14 cellular contexts compared by ENCODE assay signal in genomic region chr18:77622009-77622692, GRCh38.
DNase-seq lines count a peak whose midpoint lies in the region; ATAC-seq and TF ChIP-seq lines count a peak whose summit lies in the region.
"Had no signal": no experiment of that assay in that cellular context is flagged by ENCODE, and none has a peak within 500 bp of the region (broad histone marks: within the 10 kb centered on the region; RNA-seq: fewer than 3 reads in every experiment).

No MANE protein-coding gene starts in this region.

- H3K27me3 Mint-ChIP-seq in activated T-cell treated with anti-CD3 and anti-CD28 coated beads, Interleukin-2, amount 50 U/mL, for 72 hours (ENCODE audit: low read depth), result no peaks in the 10 kb centered on the region

- DNase-seq in NOMO-1 treated with DMSO at 0.1 percent for 48 hours (lab: John Stamatoyannopoulos, UW; ENCODE audit: unreplicated experiment) (peak; percentile 2), NOMO-1 treated with dmso at 0.1 percent for 144 hours (lab: John Stamatoyannopoulos, UW; ENCODE audit: unreplicated experiment) (no peak), HT1080 (ENCODE audit: low read depth) (peak; percentile 64), ovary (peak in 3 of 5 donors; percentile 41 to 66 (median 41)), body of pancreas (no peak), suprapubic skin (ENCODE audit: low spot score in 2 of 2) (no peak), left colon (no peak)
- DNase-seq in activated T-cell treated with anti-CD3 and anti-CD28 coated beads, Interleukin-2, amount 50 U/mL, for 72 hours, result peak in 1 of 2 donors; percentile 23
- DNase-seq: CD8-positive, alpha-beta T cell; left ventricle myocardium inferior had no signal

- H3K9me3 ChIP-seq in ovary (no peaks in the 10 kb centered on the region), body of pancreas (no peaks in the 10 kb centered on the region), suprapubic skin (no peaks in the 10 kb centered on the region)
- H3K9me3 ChIP-seq: right atrium auricular region, SJSA1 had no signal

- WGBS in ovary, 3 donors, result 49 to 69% (median 65%) methylated on average over 8 of the region's 8 CpGs
- WGBS in body of pancreas, 2 donors, result 65 to 72% methylated on average over 8 of the region's 8 CpGs
- WGBS in suprapubic skin, result 76% methylated on average over 7 of the region's 8 CpGs

- peaks cover 6% of the 10 kb centered on the region for H3K4me1 Mint-ChIP-seq in activated T-cell treated with anti-CD3 and anti-CD28 coated beads, Interleukin-2, amount 50 U/mL, for 72 hours (ENCODE audit: low read depth)
- H3K4me1 Mint-ChIP-seq: GM23338, nephron had no signal

- H3K27ac Mint-ChIP-seq in activated T-cell treated with anti-CD3 and anti-CD28 coated beads, Interleukin-2, amount 50 U/mL, for 72 hours, result peak overlapping the region; percentile 40
- H3K27ac Mint-ChIP-seq: CD8-positive, alpha-beta T cell; GM23338; nephron had no signal

- H3K4me3 ChIP-seq in ovary, result no peak overlapping the region
- no peak overlapping the region for H3K4me3 ChIP-seq in body of pancreas
- no peak overlapping the region for H3K4me3 ChIP-seq in suprapubic skin
- H3K4me3 ChIP-seq: GM23338, left ventricle myocardium inferior, right atrium auricular region, SJSA1 had no signal

- peak in 1 of 2 donors; percentile 85 for ATAC-seq in activated T-cell treated with anti-CD3 and anti-CD28 coated beads, Interleukin-2, amount 50 U/mL, for 72 hours (replicated peaks in 1 of 2)
- ATAC-seq in body of pancreas (no peak), left colon (no peak)
- ATAC-seq: CD8-positive, alpha-beta T cell; GM23338 had no signal

- intact Hi-C loops in ovary (cut with DNase I), result no loop called here
- intact Hi-C loops in body of pancreas (cut with DNase I), result no loop called here
- intact Hi-C loops in left colon (cut with DNase I, micrococcal nuclease), result no loop called here

- TF ChIP-seq POLR2A in ovary (IDR thresholded peaks at IDR 0.05) (no peak), body of pancreas (IDR thresholded peaks at IDR 0.05) (no peak), suprapubic skin (IDR thresholded peaks at IDR 0.05) (no peak)

- no peaks in the 10 kb centered on the region for H3K4me1 ChIP-seq in ovary (ENCODE audit: insufficient read depth)
- H3K4me1 ChIP-seq in body of pancreas, result no peaks in the 10 kb centered on the region
- H3K4me1 ChIP-seq in suprapubic skin, result peaks cover 5% of the 10 kb centered on the region
- H3K4me1 ChIP-seq: right atrium auricular region, SJSA1 had no signal

- H3K27ac ChIP-seq in ovary, result no peak overlapping the region
- H3K27ac ChIP-seq in body of pancreas, result no peak overlapping the region
- H3K27ac ChIP-seq in suprapubic skin, result no peak overlapping the region
- H3K27ac ChIP-seq: left ventricle myocardium inferior, right atrium auricular region, SJSA1 had no signal

- H3K9me3 Mint-ChIP-seq in activated T-cell treated with anti-CD3 and anti-CD28 coated beads, Interleukin-2, amount 50 U/mL, for 72 hours, result no peaks in the 10 kb centered on the region
- H3K9me3 Mint-ChIP-seq: CD8-positive, alpha-beta T cell; nephron had no signal

- no peaks in the 10 kb centered on the region for H3K36me3 Mint-ChIP-seq in activated T-cell treated with anti-CD3 and anti-CD28 coated beads, Interleukin-2, amount 50 U/mL, for 72 hours (ENCODE audit: insufficient read depth in 2 of 2)
- H3K36me3 Mint-ChIP-seq: CD8-positive, alpha-beta T cell had no signal

- no peak for TF ChIP-seq CTCF in ovary (IDR thresholded peaks at IDR 0.05)
- no peak for TF ChIP-seq CTCF in body of pancreas (IDR thresholded peaks at IDR 0.05)
- TF ChIP-seq CTCF in suprapubic skin (IDR thresholded peaks at IDR 0.05), result no peak

- peak overlapping the region; percentile 12 to 45 for H3K4me3 Mint-ChIP-seq in activated T-cell treated with anti-CD3 and anti-CD28 coated beads, Interleukin-2, amount 50 U/mL, for 72 hours
- H3K4me3 Mint-ChIP-seq: CD8-positive, alpha-beta T cell; GM23338; nephron had no signal

- no peaks in the 10 kb centered on the region for H3K36me3 ChIP-seq in ovary
- no peaks in the 10 kb centered on the region for H3K36me3 ChIP-seq in body of pancreas (replicated peaks in 1 of 2; ENCODE audit: insufficient read depth in 1 of 2, low read depth in 2 of 2)
- no peaks in the 10 kb centered on the region for H3K36me3 ChIP-seq in suprapubic skin
- H3K36me3 ChIP-seq: left ventricle myocardium inferior, right atrium auricular region, SJSA1 had no signal

- TF ChIP-seq EP300 in ovary (IDR thresholded peaks at IDR 0.05), result no peak
- no peak for TF ChIP-seq EP300 in suprapubic skin (IDR thresholded peaks at IDR 0.05)

- H3K27me3 ChIP-seq in ovary (no peaks in the 10 kb centered on the region), body of pancreas (no peaks in the 10 kb centered on the region), suprapubic skin (no peaks in the 10 kb centered on the region)
- H3K27me3 ChIP-seq: right atrium auricular region, SJSA1 had no signal

Comparison
In these comparisons a context has a peak if more than half of its experiments do, and no peak if none do; other contexts are left out.
1. DNase-seq: peak in NOMO-1 treated with DMSO at 0.1 percent for 48 hours (single experiment), HT1080 (single experiment) and ovary (3 of 5); none in NOMO-1 treated with dmso at 0.1 percent for 144 hours (single experiment), body of pancreas (0 of 4), suprapubic skin (0 of 2) and left colon (0 of 2).